Comparison of ENCODE assay signal across 8 cellular contexts in genomic region chr2:231597014-231597611, GRCh38. TPM values are rescaled to one million over a fixed set of nuclear protein-coding genes. Genes with fewer than 3 reads are reported as not detected.
DNase-seq lines count a peak whose midpoint lies in the region; ATAC-seq and TF ChIP-seq lines count a peak whose summit lies in the region.

No MANE protein-coding gene starts in this region.

- H3K27ac Mint-ChIP-seq in mesothelial cell of epicardium (no peak overlapping the region), WTC11 (no peak overlapping the region)

- no peak overlapping the region for H3K4me3 Mint-ChIP-seq in mesothelial cell of epicardium
- H3K4me3 Mint-ChIP-seq in WTC11, result no peak overlapping the region

- no peaks in the 10 kb centered on the region for H3K9me3 Mint-ChIP-seq in mesothelial cell of epicardium
- no peaks in the 10 kb centered on the region for H3K9me3 Mint-ChIP-seq in WTC11

- H3K4me1 Mint-ChIP-seq in mesothelial cell of epicardium (peaks cover 11% of the 10 kb centered on the region), WTC11 (peaks cover 10% of the 10 kb centered on the region)

- in situ Hi-C loops in G401 (cut with HindIII; ENCODE audit: low sequenced_read_pairs), result no loop called here

- ATAC-seq in HG02642 (IDR thresholded peaks at IDR 0.05; ENCODE audit: poor library complexity, unreplicated experiment) (peak; percentile 64), WTC11 (no peak)

- DNase-seq in G401 (ENCODE audit: low spot score), result peak; percentile 55
- DNase-seq in astrocyte of the hippocampus (ENCODE audit: low read depth, low spot score), result peak; percentile 51
- DNase-seq in myocyte (ENCODE audit: low read depth), result peak; percentile 24
- DNase-seq in NCI-H345 (lab: John Stamatoyannopoulos, UW), result no peak
- no peak for DNase-seq in stimulated activated naive CD4-positive, alpha-beta T cell (lab: John Stamatoyannopoulos, UW)
- DNase-seq in mesothelial cell of epicardium (ENCODE audit: low spot score in 2 of 2, unreplicated experiment in 2 of 2), result no peak
- no peak for DNase-seq in WTC11 (ENCODE audit: low spot score)

- H3K36me3 Mint-ChIP-seq in mesothelial cell of epicardium, result no peaks in the 10 kb centered on the region
- H3K36me3 Mint-ChIP-seq in WTC11, result no peaks in the 10 kb centered on the region

- POLR2A ChIA-PET in WTC11 (lab: Charles Lee), result interaction anchor here (0.6 kb wide), 1 partner anchor 108 kb away, joined by 5 read pairs; no protein-coding TSS in a partner anchor

- H3K27me3 Mint-ChIP-seq in mesothelial cell of epicardium (ENCODE audit: low read depth) (no peaks in the 10 kb centered on the region), WTC11 (ENCODE audit: low read depth) (no peaks in the 10 kb centered on the region)

- TF ChIP-seq CTCF in mesothelial cell of epicardium (IDR thresholded peaks at IDR 0.05; ENCODE audit: unreplicated experiment), result no peak
- TF ChIP-seq CTCF in WTC11 (IDR thresholded peaks at IDR 0.05), result no peak

- CTCF ChIA-PET in WTC11 (lab: Charles Lee), result interaction anchor here (0.8 to 5.9 kb wide), 3 partner anchors 32 to 56 kb away, joined by 4 to 142 read pairs (median 5); no protein-coding TSS in a partner anchor

TF ChIP-seq in WTC11, 78 proteins besides CTCF, POLR2A, EP300 and RAD21:
- TF ChIP-seq ZNF532 (CRISPR knock-in tag; IDR thresholded peaks at IDR 0.05; ENCODE audit: borderline replicate concordance), result no peak
- TF ChIP-seq ZBTB43 (CRISPR knock-in tag; IDR thresholded peaks at IDR 0.05), result no peak
TF ChIP-seq in WTC11: peak in this region for 0.

RNA-seq across cellular contexts. Expression of gene TEX44, which starts 4.4 kb away (rescaled TPM):
- not detected in 2 replicates for total RNA-seq in G401 (2014; rRNA removed; shearing (Covaris generic))
- total RNA-seq in myocyte, result not detected in 2 replicates
- not detected for polyA plus RNA-seq in myocyte (2012)
- not detected in 3 replicates for total RNA-seq in mesothelial cell of epicardium
- not detected in 3 replicates for total RNA-seq in WTC11 (2021)

Comparison
In these comparisons a context has a peak if more than half of its experiments do, and no peak if none do; other contexts are left out.
1. DNase-seq: peak in G401 (single experiment), astrocyte of the hippocampus (single experiment) and myocyte (single experiment); none in NCI-H345 (single experiment), stimulated activated naive CD4-positive, alpha-beta T cell (0 of 6), mesothelial cell of epicardium (0 of 2) and WTC11 (single experiment).